ENCODE assay signal across 11 cellular contexts in genomic region chr6:33709605-33710295, GRCh38. TPM values are rescaled to one million over a fixed set of nuclear protein-coding genes. Genes with fewer than 3 reads are reported as not detected.
DNase-seq lines count a peak whose midpoint lies in the region; ATAC-seq and TF ChIP-seq lines count a peak whose summit lies in the region.
"Had no signal": no experiment of that assay in that cellular context is flagged by ENCODE, and none has a peak within 500 bp of the region (broad histone marks: within the 10 kb centered on the region; RNA-seq: fewer than 3 reads in every experiment).

No MANE protein-coding gene starts in this region.

- no peak overlapping the region for H3K27ac ChIP-seq in OCI-LY7 (ENCODE audit: low read depth, low read length, poor library complexity, severe bottlenecking)
- peak overlapping the region in 3 of 4 donors; percentile 21 to 97 (median 97) for H3K27ac ChIP-seq in esophagus squamous epithelium
- peak overlapping the region; percentile 89 for H3K27ac ChIP-seq in skeletal muscle tissue (ENCODE audit: low read depth, low read length)
- H3K27ac ChIP-seq: ascending aorta had no signal

- TF ChIP-seq CTCF in OCI-LY7 (conservative IDR thresholded peaks at IDR 0.05; ENCODE audit: low read length) (no peak), esophagus squamous epithelium (IDR thresholded peaks at IDR 0.05) (no peak)

- H3K4me3 Mint-ChIP-seq in activated T-cell treated with anti-CD3 and anti-CD28 coated beads, Interleukin-2, amount 50 U/mL, for 4 hours: peak overlapping the region; percentile 98
- no peak overlapping the region for H3K4me3 Mint-ChIP-seq in effector memory CD8-positive, alpha-beta T cell

- peak overlapping the region; percentile 97 for H3K4me2 ChIP-seq in OCI-LY7 (ENCODE audit: low read length)

- no peak overlapping the region for H2AFZ ChIP-seq in OCI-LY7 (ENCODE audit: low read length)

- POLR2A ChIA-PET in OCI-LY7 (lab: Charles Lee): interaction anchor here (0.8 kb wide), 1 partner anchor 9 kb away, joined by 3 read pairs; no protein-coding TSS in a partner anchor

- H3K9me3 Mint-ChIP-seq in activated T-cell treated with anti-CD3 and anti-CD28 coated beads, Interleukin-2, amount 50 U/mL, for 4 hours: no peaks in the 10 kb centered on the region
- no peaks in the 10 kb centered on the region for H3K9me3 Mint-ChIP-seq in effector memory CD8-positive, alpha-beta T cell

- peak overlapping the region in 2 of 3 donors; percentile 59 to 94 for H3K9ac ChIP-seq in skeletal muscle tissue (ENCODE audit: low read depth in 1 of 3, low read length in 3 of 3)

- BruUV-seq in OCI-LY7 (replicated peaks; lab: Mats Ljungman, UMichigan): no TSS peak

- H3K4me3 ChIP-seq in OCI-LY7 (ENCODE audit: low read depth, low read length, poor library complexity, severe bottlenecking): peak overlapping the region; percentile 76
- H3K4me3 ChIP-seq in esophagus squamous epithelium: no peak overlapping the region
- H3K4me3 ChIP-seq in skeletal muscle tissue (ENCODE audit: low read length in 3 of 3): peak overlapping the region in 1 of 3 donors; percentile 90

- no peak overlapping the region for H3K27ac Mint-ChIP-seq in effector memory CD8-positive, alpha-beta T cell

- no peaks in the 10 kb centered on the region for H4K20me1 ChIP-seq in OCI-LY7 (ENCODE audit: insufficient read depth, low read length)

- peaks cover 26% of the 10 kb centered on the region for H3K36me3 Mint-ChIP-seq in activated T-cell treated with anti-CD3 and anti-CD28 coated beads, Interleukin-2, amount 50 U/mL, for 4 hours (ENCODE audit: insufficient read depth)
- peaks cover 21% of the 10 kb centered on the region for H3K36me3 Mint-ChIP-seq in effector memory CD8-positive, alpha-beta T cell (ENCODE audit: insufficient read depth)

- 50 to 68% methylated on average over 9 to 10 of the region's 10 CpGs for WGBS in esophagus squamous epithelium, 2 donors

- peaks cover 20% of the 10 kb centered on the region for H3K79me2 ChIP-seq in OCI-LY7 (ENCODE audit: insufficient read depth, low read depth, low read length)

- intact Hi-C loops in OCI-LY7 (cut with micrococcal nuclease; ENCODE audit: unreplicated experiment): loop anchor here (5.0 kb wide), 2 partner anchors 53 to 323 kb away; no protein-coding TSS in a partner anchor
- intact Hi-C loops in esophagus squamous epithelium (cut with DNase I): no loop called here

- H3K9me3 ChIP-seq in OCI-LY7 (ENCODE audit: low read length) (no peaks in the 10 kb centered on the region), esophagus squamous epithelium (no peaks in the 10 kb centered on the region), skeletal muscle tissue (ENCODE audit: control insufficient read depth in 3 of 3, low read length in 3 of 3) (no peaks in the 10 kb centered on the region)
- H3K9me3 ChIP-seq: ascending aorta had no signal

- H3K9me2 ChIP-seq in OCI-LY7 (ENCODE audit: insufficient read depth, low read length): no peaks in the 10 kb centered on the region

- ATAC-seq in activated T-cell treated with anti-CD3 and anti-CD28 coated beads, Interleukin-2, amount 50 U/mL, for 4 hours: no peak
- no peak for ATAC-seq in effector memory CD8-positive, alpha-beta T cell (replicated peaks)

- H3K27me3 Mint-ChIP-seq in activated T-cell treated with anti-CD3 and anti-CD28 coated beads, Interleukin-2, amount 50 U/mL, for 4 hours (ENCODE audit: low read depth): no peaks in the 10 kb centered on the region
- H3K27me3 Mint-ChIP-seq in effector memory CD8-positive, alpha-beta T cell: no peaks in the 10 kb centered on the region

- no peak for DNase-seq in activated T-cell treated with anti-CD3 and anti-CD28 coated beads, Interleukin-2, amount 50 U/mL, for 4 hours
- no peak for DNase-seq in activated T-cell treated with anti-CD3 and anti-CD28 coated beads, Interleukin-2, amount 50 U/mL, for 48 hours
- DNase-seq in OCI-LY7 (ENCODE audit: low spot score): no peak
- no peak for DNase-seq in esophagus squamous epithelium (lab: John Stamatoyannopoulos, UW)
- DNase-seq in effector memory CD8-positive, alpha-beta T cell: no peak
- no peak for DNase-seq in NCI-H748 (lab: John Stamatoyannopoulos, UW; ENCODE audit: unreplicated experiment)
- no peak for DNase-seq in dedifferentiated amniotic fluid mesenchymal stem cell (ENCODE audit: extremely low spot score)
- DNase-seq: activated CD4-positive, alpha-beta T cell treated with anti-CD3 and anti-CD28 coated beads, Interleukin-2, amount 50 U/mL, for 4 hours; stimulated activated CD4-positive, alpha-beta T cell treated with anti-CD3 and anti-CD28 coated beads, Interleukin-15, amount 100 ng/mL, for 24 hours had no signal

- no peaks in the 10 kb centered on the region for H3K27me3 ChIP-seq in esophagus squamous epithelium
- H3K27me3 ChIP-seq in skeletal muscle tissue (ENCODE audit: control insufficient read depth in 3 of 3, insufficient read depth in 3 of 3, low read length in 3 of 3): no peaks in the 10 kb centered on the region
- H3K27me3 ChIP-seq: ascending aorta had no signal

- TF ChIP-seq POLR2A in esophagus squamous epithelium (IDR thresholded peaks at IDR 0.05): no peak

- H3K36me3 ChIP-seq in OCI-LY7 (ENCODE audit: insufficient read depth, low read length) (peaks cover 40% of the 10 kb centered on the region), esophagus squamous epithelium (peaks cover 0 to 24% (median 0%) of the 10 kb centered on the region in 3 donors), skeletal muscle tissue (ENCODE audit: control insufficient read depth in 3 of 3, insufficient read depth in 3 of 3, low read length in 3 of 3) (peaks cover 5 to 13% (median 7%) of the 10 kb centered on the region in 3 donors)

- H3K4me1 ChIP-seq in OCI-LY7 (ENCODE audit: insufficient read depth, low read length, poor library complexity, severe bottlenecking) (peaks cover 35% of the 10 kb centered on the region), esophagus squamous epithelium (peaks cover 9 to 36% (median 17%) of the 10 kb centered on the region in 3 donors), skeletal muscle tissue (ENCODE audit: control insufficient read depth in 3 of 3, insufficient read depth in 3 of 3, low read length in 3 of 3) (peaks cover 23 to 36% (median 32%) of the 10 kb centered on the region in 3 donors)

- peaks cover 35% of the 10 kb centered on the region for H3K4me1 Mint-ChIP-seq in activated T-cell treated with anti-CD3 and anti-CD28 coated beads, Interleukin-2, amount 50 U/mL, for 4 hours (ENCODE audit: low read depth)
- H3K4me1 Mint-ChIP-seq in effector memory CD8-positive, alpha-beta T cell (ENCODE audit: low read depth in 2 of 2): peaks cover 23 to 34% of the 10 kb centered on the region in 2 donors

- CTCF ChIA-PET in OCI-LY7 (lab: Charles Lee; ENCODE audit: unreplicated experiment): interaction anchor here (0.6 to 0.7 kb wide), 2 partner anchors 11 to 15 kb away, joined by 3 to 5 read pairs; no protein-coding TSS in a partner anchor

RNA-seq across cellular contexts. Expression of gene UQCC2, which starts 1.8 kb away (rescaled TPM):
- 100 to 1,000 TPM; 108 to 142 (median 110) TPM for total RNA-seq in activated T-cell treated with anti-CD3 and anti-CD28 coated beads, Interleukin-2, amount 50 U/mL, for 4 hours
- 64.9 and 82.1 TPM in 2 replicates for total RNA-seq in OCI-LY7 (2014; rRNA removed; shearing (Covaris generic))
- total RNA-seq in OCI-LY7 (2022): 85.3 and 88.2 TPM in 2 replicates
- total RNA-seq in esophagus squamous epithelium: 10 to 100 TPM in 3 of 4 donors, 1 to 10 TPM in 1; 7.8 to 36.8 (median 13.7) TPM
- 26.1 TPM for total RNA-seq in skeletal muscle tissue

RNA-seq across cellular contexts. Expression of gene IP6K3, which starts 37.0 kb away (rescaled TPM):
- total RNA-seq in activated T-cell treated with anti-CD3 and anti-CD28 coated beads, Interleukin-2, amount 50 U/mL, for 4 hours: not detected
- not detected in 2 replicates for total RNA-seq in OCI-LY7 (2014; rRNA removed; shearing (Covaris generic))
- total RNA-seq in OCI-LY7 (2022) (not detected in 2 replicates), esophagus squamous epithelium (1 to 10 TPM in 2 of 4 donors, under 1 TPM in 1, not detected in 1; 0.75 to 5.5 (median 1.7) TPM), skeletal muscle tissue (13.6 TPM)
- total RNA-seq: ascending aorta had no signal
